Comparison of ENCODE assay signal across 1 cellular context in the genomic region with DNA sequence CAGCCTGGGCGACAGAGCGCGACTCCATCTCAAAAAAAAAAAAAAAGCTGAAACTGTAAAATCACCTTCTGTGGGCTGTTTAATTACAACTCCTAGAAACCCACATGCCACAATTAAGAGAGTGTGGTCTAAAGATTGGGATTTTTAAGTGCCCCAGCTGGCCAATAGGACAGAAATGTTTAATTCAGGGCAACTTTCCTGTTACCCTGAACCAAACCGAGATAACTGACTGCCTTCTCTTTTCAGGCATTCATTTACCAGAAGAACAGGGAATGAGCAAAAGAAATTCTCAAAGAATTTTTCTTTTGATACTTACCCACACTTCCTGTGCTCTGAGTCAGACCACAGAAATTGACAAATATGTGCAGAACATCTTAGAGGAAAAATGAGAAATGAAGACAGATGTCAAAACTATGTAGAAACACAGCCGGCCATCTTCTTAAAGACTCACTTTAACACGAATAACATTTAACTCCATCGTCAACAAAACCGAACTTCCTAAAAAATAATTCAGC.
TF ChIP-seq lines count a peak whose summit lies in the region.

No MANE protein-coding gene starts in this region.

TF ChIP-seq in HepG2, 621 proteins besides CTCF, POLR2A, EP300 and RAD21 (continued from another document):
- TF ChIP-seq, protein P1, sequence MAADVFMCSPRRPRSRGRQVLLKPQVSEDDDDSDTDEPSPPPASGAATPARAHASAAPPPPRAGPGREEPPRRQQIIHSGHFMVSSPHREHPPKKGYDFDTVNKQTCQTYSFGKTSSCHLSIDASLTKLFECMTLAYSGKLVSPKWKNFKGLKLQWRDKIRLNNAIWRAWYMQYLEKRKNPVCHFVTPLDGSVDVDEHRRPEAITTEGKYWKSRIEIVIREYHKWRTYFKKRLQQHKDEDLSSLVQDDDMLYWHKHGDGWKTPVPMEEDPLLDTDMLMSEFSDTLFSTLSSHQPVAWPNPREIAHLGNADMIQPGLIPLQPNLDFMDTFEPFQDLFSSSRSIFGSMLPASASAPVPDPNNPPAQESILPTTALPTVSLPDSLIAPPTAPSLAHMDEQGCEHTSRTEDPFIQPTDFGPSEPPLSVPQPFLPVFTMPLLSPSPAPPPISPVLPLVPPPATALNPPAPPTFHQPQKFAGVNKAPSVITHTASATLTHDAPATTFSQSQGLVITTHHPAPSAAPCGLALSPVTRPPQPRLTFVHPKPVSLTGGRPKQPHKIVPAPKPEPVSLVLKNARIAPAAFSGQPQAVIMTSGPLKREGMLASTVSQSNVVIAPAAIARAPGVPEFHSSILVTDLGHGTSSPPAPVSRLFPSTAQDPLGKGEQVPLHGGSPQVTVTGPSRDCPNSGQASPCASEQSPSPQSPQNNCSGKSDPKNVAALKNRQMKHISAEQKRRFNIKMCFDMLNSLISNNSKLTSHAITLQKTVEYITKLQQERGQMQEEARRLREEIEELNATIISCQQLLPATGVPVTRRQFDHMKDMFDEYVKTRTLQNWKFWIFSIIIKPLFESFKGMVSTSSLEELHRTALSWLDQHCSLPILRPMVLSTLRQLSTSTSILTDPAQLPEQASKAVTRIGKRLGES (CRISPR knock-in tag; IDR thresholded peaks at IDR 0.05; ENCODE audit: borderline replicate concordance) = no peak
- TF ChIP-seq SAP130 (CRISPR knock-in tag; IDR thresholded peaks at IDR 0.05; ENCODE audit: low read depth) (no peak), ZNF788 (CRISPR knock-in tag; IDR thresholded peaks at IDR 0.05; ENCODE audit: borderline replicate concordance) (no peak), ZNF883 (CRISPR knock-in tag; IDR thresholded peaks at IDR 0.05; ENCODE audit: not compliant biosample characterization) (no peak), ZNF431 (CRISPR knock-in tag; IDR thresholded peaks at IDR 0.05; ENCODE audit: borderline replicate concordance, low read depth) (no peak), ZNF850 (CRISPR knock-in tag; conservative IDR thresholded peaks at IDR 0.05) (no peak), HNF4A (CRISPR knock-in tag; IDR thresholded peaks at IDR 0.05) (no peak), ZNF749 (CRISPR knock-in tag; IDR thresholded peaks at IDR 0.05; ENCODE audit: borderline replicate concordance) (no peak), ZIK1 (CRISPR knock-in tag; IDR thresholded peaks at IDR 0.05; ENCODE audit: borderline replicate concordance, low read depth) (no peak), ZNF660 (CRISPR knock-in tag; IDR thresholded peaks at IDR 0.05; ENCODE audit: borderline replicate concordance, low read depth) (no peak), RBM22 (optimal IDR thresholded peaks at IDR 0.05; ENCODE audit: low read length) (no peak), KLF15 (CRISPR knock-in tag; IDR thresholded peaks at IDR 0.05; ENCODE audit: borderline replicate concordance) (no peak)
